In the genomic region with DNA sequence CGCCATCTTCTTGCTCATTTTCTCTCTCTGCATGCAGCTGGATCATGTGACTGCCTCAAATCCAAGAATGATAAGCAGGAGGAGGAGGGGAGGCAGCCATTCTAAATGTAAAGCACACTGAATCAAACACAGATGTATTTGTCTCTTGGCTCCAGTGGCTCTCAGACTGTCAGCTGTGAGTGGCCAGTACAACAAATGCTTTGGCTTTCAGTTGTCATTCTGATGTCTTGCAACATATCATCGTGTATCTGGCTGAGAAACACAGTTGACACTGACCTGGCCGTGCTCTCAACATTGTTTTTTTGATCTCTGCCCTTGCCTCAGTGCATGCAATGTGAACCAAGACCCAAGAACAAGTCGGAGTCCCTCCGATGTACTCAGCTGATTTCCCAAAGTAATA, we compare ENCODE assay signal across 17 cellular contexts.
A peak's percentile ranks its signal among the peaks of the same experiment; 100 is the strongest.
DNase-seq lines count a peak whose midpoint lies in the region; ATAC-seq, FAIRE-seq and TF ChIP-seq lines count a peak whose summit lies in the region.
"Had no signal": no experiment of that assay in that cellular context is flagged by ENCODE, and none has a peak within 500 bp of the region (broad histone marks: within the 10 kb centered on the region; RNA-seq: fewer than 3 reads in every experiment).

No MANE protein-coding gene starts in this region.

- H3K79me2 ChIP-seq in GM23248 (ENCODE audit: insufficient read depth): 0 out of 2 replicates have a peak, but pooled peaks cover 8% of the 10 kb centered on the region
- no peaks in the 10 kb centered on the region for H3K79me2 ChIP-seq in H1 (ENCODE audit: control insufficient read depth in 1 of 2, insufficient read depth in 2 of 2, low read length in 2 of 2)
- H3K79me2 ChIP-seq in HepG2 (ENCODE audit: insufficient read depth, low read length): no peaks in the 10 kb centered on the region

- no peak overlapping the region for H3K4me3 Mint-ChIP-seq in stimulated activated memory B cell treated with anti-CD40 and anti-IgM and Interleukin-4, amounts not matched to agents 10 μg/mL and 1 μg/mL and 100 μg/mL, for 72 hours
- H3K4me3 Mint-ChIP-seq: effector memory CD8-positive, alpha-beta T cell; naive thymus-derived CD8-positive, alpha-beta T cell; stimulated activated naive CD8-positive, alpha-beta T cell treated with anti-CD3 and anti-CD28 coated beads, Interleukin-15, Interleukin-2, amounts not matched to agents 100 ng/mL and 50 ng/mL, for 24 hours had no signal

- DNase-seq in GM23248 (peak; percentile 53), H1 (ENCODE audit: low read depth in 1 of 2, low spot score in 2 of 2) (no peak), HepG2 (ENCODE audit: low spot score) (peak; percentile 7), pons (ENCODE audit: low spot score) (peak; percentile 62), NCI-H2029 (lab: John Stamatoyannopoulos, UW) (no peak), GM13977 (ENCODE audit: low spot score) (no peak), frontal cortex (ENCODE audit: low spot score in 2 of 2) (no peak)
- DNase-seq: activated CD4-positive, alpha-beta T cell treated with anti-CD3 and anti-CD28 coated beads, Interleukin-2, amount 50 U/mL, for 1 hour; activated gamma-delta T cell treated with Interleukin-2 at 50 U/mL for 16 hours; effector memory CD8-positive, alpha-beta T cell; glutamatergic neuron; MG63; naive thymus-derived CD8-positive, alpha-beta T cell; NCI-H187 treated with DMSO at 0.1 percent for 48 hours had no signal

- CTCF ChIA-PET in H1 (lab: Charles Lee; ENCODE audit: partially characterized antibody) (interaction anchor here (1.7 kb wide), 1 partner anchor 13 kb away, joined by 5 read pairs; no protein-coding TSS in a partner anchor), HepG2 (lab: Yijun Ruan, JAX; ENCODE audit: low intra/inter-chr PET ratio, low total read pairs) (no interaction called here)

- H2BK20ac ChIP-seq in H1 (ENCODE audit: low read length): no peak overlapping the region

- no peak for TF ChIP-seq EP300 in H1 (IDR thresholded peaks at IDR 0.05; ENCODE audit: borderline replicate concordance in 1 of 2, low read depth in 2 of 2, low read length in 2 of 2)
- no peak for TF ChIP-seq EP300 in HepG2 (IDR thresholded peaks at IDR 0.05; ENCODE audit: low read depth in 2 of 2, low read length in 2 of 2)
- no peak for TF ChIP-seq EP300 in HepG2 (CRISPR knock-in tag; IDR thresholded peaks at IDR 0.05; ENCODE audit: borderline replicate concordance)

- H3K27ac Mint-ChIP-seq in stimulated activated memory B cell treated with anti-CD40 and anti-IgM and Interleukin-4, amounts not matched to agents 10 μg/mL and 1 μg/mL and 100 μg/mL, for 72 hours: no peak overlapping the region
- H3K27ac Mint-ChIP-seq: effector memory CD8-positive, alpha-beta T cell; naive thymus-derived CD8-positive, alpha-beta T cell; stimulated activated naive CD8-positive, alpha-beta T cell treated with anti-CD3 and anti-CD28 coated beads, Interleukin-15, Interleukin-2, amounts not matched to agents 100 ng/mL and 50 ng/mL, for 24 hours had no signal

- H4K5ac ChIP-seq in H1 (ENCODE audit: insufficient read length, low read depth, low read length): no peak overlapping the region

- FAIRE-seq in H1 (lab: Jason Lieb, UNC) (no peak), HepG2 (lab: Jason Lieb, UNC) (peak; percentile 15), frontal cortex (lab: Jason Lieb, UNC) (no peak)

- in situ Hi-C loops in GM23248 (cut with MboI) (loop anchor here (25.0 kb wide), 1 partner anchor 445 kb away; no protein-coding TSS in a partner anchor), HepG2 (cut with HindIII; ENCODE audit: extremely low pct_ligation_motif_present, low pct_unique_long_range_greater_than_20kb) (no loop called here), GM13977 (cut with MboI; ENCODE audit: low pct_unique_long_range_greater_than_20kb, low sequenced_read_pairs, unreplicated experiment) (no loop called here)

- no peak overlapping the region for H3K14ac ChIP-seq in H1 (ENCODE audit: insufficient read length)

- no peak overlapping the region for H3K23ac ChIP-seq in H1 (ENCODE audit: insufficient read length)

- no peaks in the 10 kb centered on the region for H3K4me1 Mint-ChIP-seq in stimulated activated memory B cell treated with anti-CD40 and anti-IgM and Interleukin-4, amounts not matched to agents 10 μg/mL and 1 μg/mL and 100 μg/mL, for 72 hours
- H3K4me1 Mint-ChIP-seq: naive thymus-derived CD8-positive, alpha-beta T cell had no signal

- H3K4me1 ChIP-seq in GM23248 (ENCODE audit: insufficient read depth) (peaks cover 41% of the 10 kb centered on the region), H1 (replicated peaks in 1 of 4; ENCODE audit: control insufficient read depth in 3 of 4, insufficient read depth in 4 of 4, low read length in 3 of 4) (no peaks in the 10 kb centered on the region), HepG2 (ENCODE audit: insufficient read depth, low read length) (no peaks in the 10 kb centered on the region)

- H3K23me2 ChIP-seq in H1 (ENCODE audit: low read depth, low read length): no peaks in the 10 kb centered on the region

- H3K9me2 ChIP-seq in GM23248 (ENCODE audit: insufficient read depth): no peaks in the 10 kb centered on the region

- H3F3A ChIP-seq in GM23248 (ENCODE audit: insufficient read depth): peaks cover 49% of the 10 kb centered on the region

- H2BK12ac ChIP-seq in H1 (ENCODE audit: low read depth, low read length): no peak overlapping the region

- H3K4me2 ChIP-seq in GM23248 (ENCODE audit: unreplicated experiment): no peak overlapping the region
- H3K4me2 ChIP-seq in H1 (ENCODE audit: insufficient read depth in 1 of 2, low read depth in 2 of 2, low read length in 2 of 2): no peak overlapping the region
- H3K4me2 ChIP-seq in HepG2 (ENCODE audit: low read depth, low read length): no peak overlapping the region

- no peak overlapping the region for H3K56ac ChIP-seq in H1 (replicated peaks; ENCODE audit: insufficient read length, low read depth, low read length)

- no peaks in the 10 kb centered on the region for H3K27me3 Mint-ChIP-seq in stimulated activated memory B cell treated with anti-CD40 and anti-IgM and Interleukin-4, amounts not matched to agents 10 μg/mL and 1 μg/mL and 100 μg/mL, for 72 hours
- H3K27me3 Mint-ChIP-seq: stimulated activated naive CD8-positive, alpha-beta T cell treated with anti-CD3 and anti-CD28 coated beads, Interleukin-15, Interleukin-2, amounts not matched to agents 100 ng/mL and 50 ng/mL, for 24 hours had no signal

- no peak for TF ChIP-seq RAD21 in H1 (IDR thresholded peaks at IDR 0.05 in 1 of 2, conservative IDR thresholded peaks at IDR 0.05 in 1 of 2; ENCODE audit: low read depth in 2 of 2, low read length in 2 of 2)
- TF ChIP-seq RAD21 in HepG2 (CRISPR knock-in tag; IDR thresholded peaks at IDR 0.05): no peak

- 0 out of 2 replicates have a peak overlapping the region, but pooled peaks have one; percentile 5 for H3K9ac ChIP-seq in GM23248
- H3K9ac ChIP-seq in H1 (replicated peaks in 1 of 4; ENCODE audit: extremely low read depth in 1 of 4, low read depth in 3 of 4, low read length in 3 of 4): no peak overlapping the region
- no peak overlapping the region for H3K9ac ChIP-seq in HepG2 (ENCODE audit: insufficient read depth, low read depth, low read length)

- no peak for TF ChIP-seq CTCF in H1 (IDR thresholded peaks at IDR 0.05; ENCODE audit: control extremely low read depth in 1 of 3, insufficient read depth in 1 of 3, low read depth in 1 of 3, low read length in 3 of 3)
- no peak for TF ChIP-seq CTCF in HepG2 (CRISPR knock-in tag; IDR thresholded peaks at IDR 0.05)
- TF ChIP-seq CTCF in GM13977 (IDR thresholded peaks at IDR 0.05; ENCODE audit: extremely low read depth, insufficient read depth, missing control alignments): no peak

- H3K18ac ChIP-seq in H1 (ENCODE audit: extremely low read depth, low read length): no peak overlapping the region

- intact Hi-C loops in HepG2 (cut with micrococcal nuclease; ENCODE audit: unreplicated experiment): no loop called here

- H2BK15ac ChIP-seq in H1 (ENCODE audit: low read length): no peak overlapping the region

- POLR2A ChIA-PET in H1 (lab: Charles Lee; ENCODE audit: partially characterized antibody): no interaction called here
- POLR2A ChIA-PET in HepG2 (lab: Yijun Ruan, JAX): no interaction called here

- no TSS peak for BruUV-seq in HepG2 (replicated peaks; lab: Mats Ljungman, UMichigan)

- H3K9me3 ChIP-seq in GM23248 (ENCODE audit: low read depth): no peaks in the 10 kb centered on the region
- peaks cover 6 to 7% of the 10 kb centered on the region in 2 experiments; a peak in 3 of 4 replicates for H3K9me3 ChIP-seq in H1 (ENCODE audit: insufficient read depth in 2 of 2, low read depth in 1 of 2, low read length in 1 of 2)
- no peaks in the 10 kb centered on the region for H3K9me3 ChIP-seq in HepG2 (ENCODE audit: low read length)

- H4K91ac ChIP-seq in H1 (replicated peaks; ENCODE audit: insufficient read length, low read length): no peak overlapping the region

- no peak for ATAC-seq in HepG2
- no peak for ATAC-seq in stimulated activated memory B cell treated with anti-CD40 and anti-IgM and Interleukin-4, amounts not matched to agents 10 μg/mL and 1 μg/mL and 100 μg/mL, for 72 hours
- ATAC-seq: effector memory CD8-positive, alpha-beta T cell; naive thymus-derived CD8-positive, alpha-beta T cell had no signal

- H4K20me1 ChIP-seq in GM23248 (ENCODE audit: insufficient read depth) (no peaks in the 10 kb centered on the region), H1 (replicated peaks in 1 of 2; ENCODE audit: control insufficient read depth in 1 of 2, insufficient read depth in 2 of 2, low read length in 2 of 2) (no peaks in the 10 kb centered on the region), HepG2 (ENCODE audit: insufficient read depth, low read length) (no peaks in the 10 kb centered on the region)

- TF ChIP-seq POLR2A in H1 (IDR thresholded peaks at IDR 0.05; ENCODE audit: control extremely low read depth in 1 of 2, low read depth in 2 of 2, low read length in 2 of 2) (no peak), HepG2 (IDR thresholded peaks at IDR 0.05; ENCODE audit: insufficient read depth in 1 of 2, low read depth in 2 of 2, low read length in 2 of 2) (no peak)

- H3K79me1 ChIP-seq in H1 (ENCODE audit: low read depth, low read length): no peaks in the 10 kb centered on the region

- H3K27me3 ChIP-seq in GM23248 (replicated peaks; ENCODE audit: insufficient read depth) (no peaks in the 10 kb centered on the region), H1 (replicated peaks in 1 of 4; ENCODE audit: control insufficient read depth in 3 of 4, extremely low read depth in 1 of 4, insufficient read depth in 3 of 4, low read length in 3 of 4) (no peaks in the 10 kb centered on the region), HepG2 (ENCODE audit: control insufficient read depth in 1 of 2, insufficient read depth in 2 of 2, low read length in 2 of 2) (no peaks in the 10 kb centered on the region)
- H3K27me3 ChIP-seq: MG63 had no signal

- H4K8ac ChIP-seq in H1 (ENCODE audit: extremely low read depth, insufficient read depth, low read length): 0 out of 2 replicates have a peak overlapping the region, but pooled peaks have one; percentile 35

- WGBS in GM23248 (ENCODE audit: low coverage in 1 of 2, low lambda C conversion rate in 2 of 2, missing lambda C conversion rate in 2 of 2), 2 experiments: 10 to 20% methylated on average over 5 of the region's 5 CpGs
- WGBS in H1 (ENCODE audit: extremely low coverage in 1 of 2, insufficient coverage in 1 of 2, insufficient read length in 1 of 2, insufficient replicate concordance in 2 of 2, low coverage in 1 of 2, low lambda C conversion rate in 2 of 2, missing lambda C conversion rate in 1 of 2), 2 experiments: 92% methylated on average over 5 of the region's 5 CpGs; no CpG with 5 or more reads in 1 of the 2 experiments
- WGBS in HepG2 (ENCODE audit: low lambda C conversion rate): 14% methylated on average over 5 of the region's 5 CpGs

- H3K36me3 Mint-ChIP-seq in stimulated activated memory B cell treated with anti-CD40 and anti-IgM and Interleukin-4, amounts not matched to agents 10 μg/mL and 1 μg/mL and 100 μg/mL, for 72 hours: no peaks in the 10 kb centered on the region

- H3K36me3 ChIP-seq in GM23248 (ENCODE audit: low read depth) (peaks cover 47% of the 10 kb centered on the region), H1 (ENCODE audit: control insufficient read depth in 2 of 4, insufficient read depth in 4 of 4, low read length in 3 of 4) (no peaks in the 10 kb centered on the region), HepG2 (replicated peaks in 1 of 2; ENCODE audit: control insufficient read depth in 1 of 2, insufficient read depth in 2 of 2, low read length in 2 of 2) (no peaks in the 10 kb centered on the region)

- H2AFZ ChIP-seq in GM23248 (no peak overlapping the region), H1 (ENCODE audit: low read length) (no peak overlapping the region; the same call in 1 of the 2 replicates), HepG2 (ENCODE audit: low read length) (no peak overlapping the region)

- no peak overlapping the region for H2AK5ac ChIP-seq in H1 (ENCODE audit: low read depth, low read length)

- H2BK120ac ChIP-seq in H1 (replicated peaks; ENCODE audit: low read depth, low read length): no peak overlapping the region

- no peak overlapping the region for H2BK5ac ChIP-seq in H1 (ENCODE audit: low read depth, low read length)

- H3K27ac ChIP-seq in GM23248 (peak overlapping the region; percentile 38), H1 (ENCODE audit: low read depth, low read length) (no peak overlapping the region), HepG2 (ENCODE audit: extremely low read length, insufficient read depth, low read length) (no peak overlapping the region)

- H3K4ac ChIP-seq in H1 (replicated peaks; ENCODE audit: insufficient read length, low read depth, low read length): no peak overlapping the region

- no peaks in the 10 kb centered on the region for H3K9me3 Mint-ChIP-seq in stimulated activated memory B cell treated with anti-CD40 and anti-IgM and Interleukin-4, amounts not matched to agents 10 μg/mL and 1 μg/mL and 100 μg/mL, for 72 hours
- H3K9me3 Mint-ChIP-seq: stimulated activated naive CD8-positive, alpha-beta T cell treated with anti-CD3 and anti-CD28 coated beads, Interleukin-15, Interleukin-2, amounts not matched to agents 100 ng/mL and 50 ng/mL, for 24 hours had no signal

- H3K4me3 ChIP-seq in GM23248 (no peak overlapping the region), H1 (ENCODE audit: extremely low read depth in 1 of 4, insufficient read depth in 2 of 4, low read depth in 3 of 4, low read length in 4 of 4) (no peak overlapping the region), HepG2 (replicated peaks in 1 of 3; ENCODE audit: insufficient read depth in 1 of 3, low read depth in 2 of 3, low read length in 3 of 3) (no peak overlapping the region)
- H3K4me3 ChIP-seq: lung, MG63 had no signal

Comparison
In these comparisons a context has a peak if more than half of its experiments do, and no peak if none do; other contexts are left out.
1. DNase-seq: peak in GM23248 (single experiment), HepG2 (single experiment) and pons (single experiment); none in H1 (0 of 2), NCI-H2029 (single experiment), GM13977 (single experiment) and frontal cortex (0 of 2).